In the genomic region with DNA sequence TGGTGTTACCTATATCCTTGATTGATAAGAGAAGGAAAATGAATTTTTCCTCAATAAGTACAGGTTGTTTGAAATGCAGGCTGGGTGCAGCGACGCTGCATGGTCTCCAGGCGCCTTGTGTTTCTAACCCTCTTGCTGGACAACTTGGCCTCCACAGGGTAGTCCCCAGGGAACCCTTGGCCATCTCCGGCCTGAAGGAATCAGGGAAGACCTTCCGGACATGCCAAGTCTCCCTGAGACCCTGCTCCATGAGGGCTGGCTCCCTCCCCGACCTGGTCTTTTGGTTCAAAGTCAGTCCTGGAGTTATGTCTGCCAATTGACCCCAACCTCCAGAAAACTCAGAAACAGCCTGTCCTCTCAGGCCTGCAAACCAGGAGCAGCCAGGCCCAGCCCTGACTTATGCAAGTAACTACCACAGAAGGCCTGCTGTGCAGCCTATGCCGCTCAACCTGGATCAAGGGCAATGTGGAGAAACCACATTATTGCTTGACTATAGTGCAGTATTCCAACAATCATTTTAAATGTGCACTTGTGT, we compare ENCODE assay signal across 1 cellular context.
TF ChIP-seq lines count a peak whose summit lies in the region.

No MANE protein-coding gene starts in this region.

TF ChIP-seq in HepG2, 621 proteins besides CTCF, POLR2A, EP300 and RAD21 (continued from another document):
- no peak for TF ChIP-seq CREBL2 (CRISPR knock-in tag; IDR thresholded peaks at IDR 0.05; ENCODE audit: borderline replicate concordance)
- TF ChIP-seq ZNF292 (CRISPR knock-in tag; IDR thresholded peaks at IDR 0.05; ENCODE audit: borderline replicate concordance, low read depth): no peak
TF ChIP-seq in HepG2: peak in this region for 0.
